In the genomic region with DNA sequence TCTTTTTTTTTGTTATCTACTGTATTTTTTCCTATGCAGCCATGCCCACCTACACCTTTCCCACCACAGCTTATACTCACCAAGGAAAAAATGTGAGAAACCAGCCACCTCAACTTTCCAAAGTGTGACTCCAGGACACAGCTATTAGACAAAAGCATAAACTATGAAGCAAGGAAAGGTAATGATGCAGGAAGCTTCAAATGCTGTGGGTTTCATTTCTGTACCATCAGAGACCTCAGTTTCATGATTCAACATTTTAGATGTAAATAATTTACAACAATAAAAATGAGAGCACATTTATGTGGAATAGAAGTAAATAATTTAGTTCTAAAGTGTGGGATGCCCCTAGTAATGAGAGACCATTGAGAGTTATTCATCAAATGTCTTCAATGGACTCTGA, we compare ENCODE assay signal across 17 cellular contexts.
A peak's percentile ranks its signal among the peaks of the same experiment; 100 is the strongest.
DNase-seq lines count a peak whose midpoint lies in the region; ATAC-seq and TF ChIP-seq lines count a peak whose summit lies in the region.
"Had no signal": no experiment of that assay in that cellular context is flagged by ENCODE, and none has a peak within 500 bp of the region (broad histone marks: within the 10 kb centered on the region; RNA-seq: fewer than 3 reads in every experiment).

No MANE protein-coding gene starts in this region.

- no peak for DNase-seq in mesothelial cell of epicardium (ENCODE audit: low spot score in 2 of 2, unreplicated experiment in 2 of 2)
- peak; percentile 4 for DNase-seq in renal cortical epithelial cell (ENCODE audit: low read depth)
- DNase-seq in HPDE6-E6E7 (ENCODE audit: extremely low spot score), result no peak
- no peak for DNase-seq in GM19240 (ENCODE audit: insufficient read length, low spot score)
- DNase-seq: C1 segment of cervical spinal cord; Calu3; CD4-positive, alpha-beta memory T cell; COR-L47; DMS53; DMS79 treated with DMSO at 0.1 percent for 48 hours; H9 had no signal

- no peak for TF ChIP-seq CTCF in mesothelial cell of epicardium (IDR thresholded peaks at IDR 0.05; ENCODE audit: unreplicated experiment)

- ATAC-seq in GM18909 (IDR thresholded peaks at IDR 0.05; ENCODE audit: poor library complexity, unreplicated experiment) (peak; percentile 55), GM21423 (IDR thresholded peaks at IDR 0.05; ENCODE audit: unreplicated experiment) (peak; percentile 62), HG02884 (IDR thresholded peaks at IDR 0.05; ENCODE audit: unreplicated experiment) (no peak)
- ATAC-seq: GM23338, HCT116 had no signal

- H3K36me3 Mint-ChIP-seq in mesothelial cell of epicardium, result peaks cover 27% of the 10 kb centered on the region

- H3K9me3 Mint-ChIP-seq in mesothelial cell of epicardium, result peaks cover 4% of the 10 kb centered on the region
- H3K9me3 Mint-ChIP-seq: GM23338, H9, HFFc6 had no signal

- H3K4me1 Mint-ChIP-seq in mesothelial cell of epicardium, result peaks cover 47% of the 10 kb centered on the region
- H3K4me1 Mint-ChIP-seq: CD4-positive, alpha-beta memory T cell; GM23338; H9 had no signal

- H3K27me3 Mint-ChIP-seq in mesothelial cell of epicardium (ENCODE audit: low read depth), result no peaks in the 10 kb centered on the region
- H3K27me3 Mint-ChIP-seq: CD4-positive, alpha-beta memory T cell had no signal

- peak overlapping the region; percentile 41 for H3K27ac Mint-ChIP-seq in mesothelial cell of epicardium
- H3K27ac Mint-ChIP-seq: CD4-positive, alpha-beta memory T cell; GM23338; H9 had no signal

- H3K4me3 Mint-ChIP-seq in mesothelial cell of epicardium, result no peak overlapping the region
- H3K4me3 Mint-ChIP-seq: CD4-positive, alpha-beta memory T cell; GM23338; H9; HFFc6 had no signal
